In genomic region chr5:132813599-132814440, GRCh38 we compare ENCODE assay signal across 9 cellular contexts. TPM values are rescaled to one million over a fixed set of nuclear protein-coding genes. Genes with fewer than 3 reads are reported as not detected.
DNase-seq lines count a peak whose midpoint lies in the region; ATAC-seq and TF ChIP-seq lines count a peak whose summit lies in the region.
"Had no signal": no experiment of that assay in that cellular context is flagged by ENCODE, and none has a peak within 500 bp of the region (broad histone marks: within the 10 kb centered on the region; RNA-seq: fewer than 3 reads in every experiment).

No MANE protein-coding gene starts in this region.

- H4K5ac ChIP-seq in IMR-90 (ENCODE audit: low read depth, low read length): no peak overlapping the region

- TF ChIP-seq RAD21 in IMR-90 (IDR thresholded peaks at IDR 0.05; ENCODE audit: low read length): no peak

- no peak for TF ChIP-seq POLR2A in IMR-90 (IDR thresholded peaks at IDR 0.05; ENCODE audit: low read depth, low read length)
- peak in 1 of 3 donors; percentile 15 for TF ChIP-seq POLR2A in body of pancreas (IDR thresholded peaks at IDR 0.05)

- H2BK5ac ChIP-seq in IMR-90 (ENCODE audit: low read depth, low read length, poor library complexity, severe bottlenecking): no peak overlapping the region

- H2BK15ac ChIP-seq in IMR-90 (ENCODE audit: low read depth, low read length): no peak overlapping the region

- peak overlapping the region; percentile 89 for H2AFZ ChIP-seq in IMR-90 (replicated peaks; ENCODE audit: low read length, poor library complexity)

- H4K91ac ChIP-seq in IMR-90 (ENCODE audit: insufficient read depth, low read depth, low read length): no peak overlapping the region

- no peak overlapping the region for H3K4ac ChIP-seq in IMR-90 (ENCODE audit: low read depth, low read length)

- no peaks in the 10 kb centered on the region for H3K79me1 ChIP-seq in IMR-90 (ENCODE audit: low read depth in 1 of 2, low read length in 2 of 2)

- H3K27me3 ChIP-seq in IMR-90 (ENCODE audit: control insufficient read depth, insufficient read depth, low read length) (peaks cover 34% of the 10 kb centered on the region), body of pancreas (no peaks in the 10 kb centered on the region)

- no peak overlapping the region for H3K27ac ChIP-seq in IMR-90 (ENCODE audit: insufficient read depth, low read length)
- H3K27ac ChIP-seq in body of pancreas: peak overlapping the region; percentile 35 to 67 (median 45)

- H3K4me1 ChIP-seq in IMR-90 (ENCODE audit: control insufficient read depth, insufficient read depth, low read length): peaks cover 7% of the 10 kb centered on the region
- H3K4me1 ChIP-seq in body of pancreas: peaks cover 27% of the 10 kb centered on the region

- H2BK20ac ChIP-seq in IMR-90 (ENCODE audit: low read depth, low read length): no peak overlapping the region

- H4K8ac ChIP-seq in IMR-90 (ENCODE audit: low read depth in 2 of 2, low read length in 2 of 2): no peak overlapping the region

- H3K36me3 ChIP-seq in IMR-90 (ENCODE audit: control insufficient read depth, insufficient read depth, low read length): no peaks in the 10 kb centered on the region
- no peaks in the 10 kb centered on the region for H3K36me3 ChIP-seq in body of pancreas (replicated peaks in 1 of 2; ENCODE audit: insufficient read depth in 1 of 2, low read depth in 2 of 2)

- TF ChIP-seq CTCF in IMR-90 (conservative IDR thresholded peaks at IDR 0.05; ENCODE audit: low read depth, low read length): no peak
- TF ChIP-seq CTCF in body of pancreas (IDR thresholded peaks at IDR 0.05): peak in 3 of 7 experiments; percentile 11 to 18 (median 17)

- dilution Hi-C loops in IMR-90 (cut with HindIII; ENCODE audit: low sequenced_read_pairs, unreplicated experiment): no loop called here

- no peak overlapping the region for H3K18ac ChIP-seq in IMR-90 (ENCODE audit: low read depth, low read length)

- in situ Hi-C loops in IMR-90 (cut with MboI; ENCODE audit: low sequenced_read_pairs): no loop called here

- H3K4me3 ChIP-seq in IMR-90 (ENCODE audit: insufficient read depth, low read depth, low read length): peak overlapping the region; percentile 32
- H3K4me3 ChIP-seq in body of pancreas: peak overlapping the region in 1 of 2 donors; percentile 27

- no peak overlapping the region for H3K9ac ChIP-seq in IMR-90 (ENCODE audit: low read depth, low read length)

- intact Hi-C loops in IMR-90 (cut with micrococcal nuclease): no loop called here
- intact Hi-C loops in body of pancreas (cut with DNase I): no loop called here

- no peak overlapping the region for H3K23ac ChIP-seq in IMR-90 (ENCODE audit: low read depth, low read length)

- BruUV-seq in IMR-90 (replicated peaks; lab: Mats Ljungman, UMichigan): no TSS peak

- DNase-seq in Daoy (ENCODE audit: low read depth) (peak; percentile 48), IMR-90 (no peak), body of pancreas (peak; percentile 34 to 56 (median 46)), left kidney (ENCODE audit: low read depth, low spot score) (peak; percentile 75), superior temporal gyrus (ENCODE audit: extremely low spot score) (peak; percentile 61), AML-193 (lab: John Stamatoyannopoulos, UW) (no peak), NCI-H526 treated with DMSO at 0.1 percent for 48 hours (lab: John Stamatoyannopoulos, UW) (no peak)

- H4K20me1 ChIP-seq in IMR-90 (ENCODE audit: insufficient read depth, low read length): no peaks in the 10 kb centered on the region

- H2BK120ac ChIP-seq in IMR-90 (ENCODE audit: low read depth, low read length): no peak overlapping the region

- peak overlapping the region; percentile 42; the same call in 1 of the 2 replicates for H3K4me2 ChIP-seq in IMR-90 (ENCODE audit: low read depth, low read length)

- POLR2A ChIA-PET in IMR-90 (lab: Charles Lee; ENCODE audit: unreplicated experiment): no interaction called here

- CTCF ChIA-PET in IMR-90 (lab: Yijun Ruan, JAX): interaction anchor here (1.3 kb wide), 1 partner anchor 39 kb away, joined by 4 read pairs; no protein-coding TSS in a partner anchor

- H3K56ac ChIP-seq in IMR-90 (ENCODE audit: extremely low read depth, insufficient read depth, low read length): no peak overlapping the region

- H2AK9ac ChIP-seq in IMR-90 (replicated peaks; ENCODE audit: low read depth, low read length, poor library complexity): no peak overlapping the region

- no peaks in the 10 kb centered on the region for H3K9me1 ChIP-seq in IMR-90 (ENCODE audit: insufficient read depth, low read length)

- H3K9me3 ChIP-seq in IMR-90 (ENCODE audit: control insufficient read depth, insufficient read depth, low read length): no peaks in the 10 kb centered on the region
- no peaks in the 10 kb centered on the region for H3K9me3 ChIP-seq in body of pancreas

- 10% methylated on average over 75 of the region's 99 CpGs; no CpG with 5 or more reads in 1 of the 2 experiments for WGBS in IMR-90 (ENCODE audit: extremely low coverage in 2 of 2, insufficient read length in 1 of 2), 2 experiments
- 10 to 69% methylated on average over 11 to 83 of the region's 99 CpGs for WGBS in body of pancreas, 2 donors

- ATAC-seq in IMR-90 (ENCODE audit: low read depth) (peak; percentile 41), body of pancreas (peak; percentile 65), GM18520 (IDR thresholded peaks at IDR 0.05; ENCODE audit: unreplicated experiment) (no peak)

- no peak overlapping the region for H3K14ac ChIP-seq in IMR-90 (replicated peaks; ENCODE audit: low read depth, low read length)

- no peak overlapping the region for H2AK5ac ChIP-seq in IMR-90 (ENCODE audit: low read depth, low read length)

TF ChIP-seq in IMR-90, 13 proteins besides CTCF, POLR2A, EP300 and RAD21 (continues in another document):
- TF ChIP-seq RFX5 (IDR thresholded peaks at IDR 0.05; ENCODE audit: low read depth, low read length) (no peak), BHLHE40 (IDR thresholded peaks at IDR 0.05; ENCODE audit: low read depth, low read length) (no peak), FOS (IDR thresholded peaks at IDR 0.05; ENCODE audit: low read depth, low read length) (no peak), MAZ (IDR thresholded peaks at IDR 0.05; ENCODE audit: borderline replicate concordance, low read depth, low read length) (no peak), RCOR1 (IDR thresholded peaks at IDR 0.05; ENCODE audit: insufficient replicate concordance, low read length) (no peak), MAFK (IDR thresholded peaks at IDR 0.05; ENCODE audit: low read depth, low read length) (no peak), CHD1 (IDR thresholded peaks at IDR 0.05; ENCODE audit: low read depth, low read length) (no peak), MXI1 (IDR thresholded peaks at IDR 0.05; ENCODE audit: borderline replicate concordance, low read depth, low read length) (no peak), NFE2L2 (IDR thresholded peaks at IDR 0.05; ENCODE audit: low read depth, low read length) (no peak), SMC3 (IDR thresholded peaks at IDR 0.05; ENCODE audit: low read depth, low read length) (no peak), ELK1 (IDR thresholded peaks at IDR 0.05; ENCODE audit: borderline replicate concordance, low read depth, low read length) (no peak), USF2 (IDR thresholded peaks at IDR 0.05; ENCODE audit: low read depth, low read length) (no peak)

RNA-seq across cellular contexts. Expression of gene SOWAHA, which starts 0.7 kb away (rescaled TPM):
- total RNA-seq in Daoy (2014; rRNA removed; shearing (Covaris generic)): 0.42 TPM in 1 of 2 replicates, not detected in the other
- total RNA-seq in IMR-90 (2012; rRNA removed): under 0.01 TPM in 1 of 2 replicates, not detected in the other
- polyA plus RNA-seq in IMR-90 (2012; rRNA removed): 0.03 TPM in 1 of 2 replicates, not detected in the other
- 0.02 and 0.04 TPM in 2 replicates for polyA plus RNA-seq in IMR-90 (2012; cell fraction: cytosol; rRNA removed)
- 0.01 TPM in 1 of 2 replicates, not detected in the other for polyA plus RNA-seq in IMR-90 (2012; cell fraction: nucleus; rRNA removed; ENCODE audit: low replicate concordance)
- total RNA-seq in body of pancreas: 1 to 10 TPM; 7.3 to 9.6 TPM
- polyA plus RNA-seq: IgD-negative memory B cell had no signal

RNA-seq across cellular contexts. Expression of gene SHROOM1, which starts 16.6 kb away (rescaled TPM):
- total RNA-seq in Daoy (2014; rRNA removed; shearing (Covaris generic)): 8.2 and 8.3 TPM in 2 replicates
- total RNA-seq in IMR-90 (2012; rRNA removed) (1.4 and 2.5 TPM in 2 replicates), body of pancreas (10 to 100 TPM; 19.5 to 27.4 TPM)
- polyA plus RNA-seq in IMR-90 (2012; rRNA removed): 6.3 and 8.8 TPM in 2 replicates
- polyA plus RNA-seq in IMR-90 (2012; cell fraction: cytosol; rRNA removed): 4.1 and 9.0 TPM in 2 replicates
- polyA plus RNA-seq in IMR-90 (2012; cell fraction: nucleus; rRNA removed; ENCODE audit: low replicate concordance): 28.6 and 53.5 TPM in 2 replicates

RNA-seq across cellular contexts. Expression of gene SEPTIN8, which starts 36.8 kb away (rescaled TPM):
- 27.1 and 27.2 TPM in 2 replicates for total RNA-seq in Daoy (2014; rRNA removed; shearing (Covaris generic))
- total RNA-seq in IMR-90 (2012; rRNA removed) (60.5 and 67.2 TPM in 2 replicates), body of pancreas (10 to 100 TPM; 27.5 to 27.7 TPM)
- 54.7 and 56.2 TPM in 2 replicates for polyA plus RNA-seq in IMR-90 (2012; rRNA removed)
- polyA plus RNA-seq in IMR-90 (2012; cell fraction: cytosol; rRNA removed): 20.4 and 38.7 TPM in 2 replicates
- 131 and 144 TPM in 2 replicates for polyA plus RNA-seq in IMR-90 (2012; cell fraction: nucleus; rRNA removed; ENCODE audit: low replicate concordance)

RNA-seq across cellular contexts. Expression of gene GDF9, which starts 52.4 kb away (rescaled TPM):
- 0.17 TPM in 1 of 2 replicates, not detected in the other for total RNA-seq in Daoy (2014; rRNA removed; shearing (Covaris generic))
- total RNA-seq in IMR-90 (2012; rRNA removed) (0.18 and 0.28 TPM in 2 replicates), body of pancreas (under 1 TPM; 0.26 to 0.33 TPM)
- polyA plus RNA-seq in IMR-90 (2012; rRNA removed): 0.16 and 0.21 TPM in 2 replicates
- polyA plus RNA-seq in IMR-90 (2012; cell fraction: cytosol; rRNA removed): 0.01 and 0.02 TPM in 2 replicates
- polyA plus RNA-seq in IMR-90 (2012; cell fraction: nucleus; rRNA removed; ENCODE audit: low replicate concordance): 0.14 and 0.57 TPM in 2 replicates
- polyA plus RNA-seq: IgD-negative memory B cell had no signal

RNA-seq across cellular contexts. Expression of gene UQCRQ, which starts 52.6 kb away (rescaled TPM):
- total RNA-seq in Daoy (2014; rRNA removed; shearing (Covaris generic)): 287 and 294 TPM in 2 replicates
- total RNA-seq in IMR-90 (2012; rRNA removed): 69.7 and 73.7 TPM in 2 replicates
- 292 and 406 TPM in 2 replicates for polyA plus RNA-seq in IMR-90 (2012; rRNA removed)
- 213 and 412 TPM in 2 replicates for polyA plus RNA-seq in IMR-90 (2012; cell fraction: cytosol; rRNA removed)
- polyA plus RNA-seq in IMR-90 (2012; cell fraction: nucleus; rRNA removed; ENCODE audit: low replicate concordance): 72.8 and 108 TPM in 2 replicates
- 10 to 100 TPM; 55.3 to 84.4 TPM for total RNA-seq in body of pancreas

Comparison
In these comparisons a context has a peak if more than half of its experiments do, and no peak if none do; other contexts are left out.
1. DNase-seq: peak in Daoy (single experiment), body of pancreas (4 of 4), left kidney (single experiment) and superior temporal gyrus (single experiment); none in IMR-90 (single experiment), AML-193 (0 of 2) and NCI-H526 treated with DMSO at 0.1 percent for 48 hours (single experiment).